ENCODE assay signal across 12 cellular contexts in genomic region chr1:226111865-226112395, GRCh38. TPM values are rescaled to one million over a fixed set of nuclear protein-coding genes. Genes with fewer than 3 reads are reported as not detected.
DNase-seq lines count a peak whose midpoint lies in the region; ATAC-seq and TF ChIP-seq lines count a peak whose summit lies in the region.
"Had no signal": no experiment of that assay in that cellular context is flagged by ENCODE, and none has a peak within 500 bp of the region (broad histone marks: within the 10 kb centered on the region; RNA-seq: fewer than 3 reads in every experiment).

No MANE protein-coding gene starts in this region.

- H3K4me1 ChIP-seq in BLaER1 (peaks cover 59% of the 10 kb centered on the region), HAP-1 (peaks cover 27% of the 10 kb centered on the region), body of pancreas (peaks cover 22% of the 10 kb centered on the region)

- H3K27ac Mint-ChIP-seq in natural killer cell treated with Interleukin-12 subunit alpha and Interleukin-12 subunit beta and Interleukin-15 and Interleukin-18, amount 100 ng/mL, for 72 hours: peak overlapping the region; percentile 70 to 90
- H3K27ac Mint-ChIP-seq in chondrocyte (ENCODE audit: unreplicated experiment): no peak overlapping the region

- H3K4me3 ChIP-seq in BLaER1: peak overlapping the region; percentile 78
- H3K4me3 ChIP-seq in HAP-1: no peak overlapping the region
- H3K4me3 ChIP-seq in body of pancreas: no peak overlapping the region

- TF ChIP-seq CTCF in body of pancreas (IDR thresholded peaks at IDR 0.05) (no peak), chondrocyte (IDR thresholded peaks at IDR 0.05) (no peak)

- H4K20me1 ChIP-seq in BLaER1: no peaks in the 10 kb centered on the region

- H3K4me3 Mint-ChIP-seq in natural killer cell treated with Interleukin-12 subunit alpha and Interleukin-12 subunit beta and Interleukin-15 and Interleukin-18, amount 100 ng/mL, for 72 hours: peak overlapping the region; percentile 98
- H3K4me3 Mint-ChIP-seq in chondrocyte (ENCODE audit: unreplicated experiment): no peak overlapping the region

- peaks cover 32 to 36% of the 10 kb centered on the region in 2 donors for H3K4me1 Mint-ChIP-seq in natural killer cell treated with Interleukin-12 subunit alpha and Interleukin-12 subunit beta and Interleukin-15 and Interleukin-18, amount 100 ng/mL, for 72 hours (ENCODE audit: low read depth in 2 of 2)
- peaks cover 18% of the 10 kb centered on the region for H3K4me1 Mint-ChIP-seq in chondrocyte (ENCODE audit: low read depth)

- H3K27me3 ChIP-seq in BLaER1 (no peaks in the 10 kb centered on the region), HAP-1 (ENCODE audit: low read depth) (no peaks in the 10 kb centered on the region), body of pancreas (no peaks in the 10 kb centered on the region)
- H3K27me3 ChIP-seq: breast epithelium had no signal

- no peak for TF ChIP-seq POLR2A in body of pancreas (IDR thresholded peaks at IDR 0.05)

- peak overlapping the region; percentile 91 for H3K4me2 ChIP-seq in BLaER1

- H3K9me3 ChIP-seq in BLaER1 (no peaks in the 10 kb centered on the region), HAP-1 (0 out of 2 replicates have a peak, but pooled peaks cover 2% of the 10 kb centered on the region), body of pancreas (no peaks in the 10 kb centered on the region)
- H3K9me3 ChIP-seq: breast epithelium had no signal

- no peaks in the 10 kb centered on the region for H3K36me3 ChIP-seq in BLaER1
- H3K36me3 ChIP-seq in HAP-1 (replicated peaks): no peaks in the 10 kb centered on the region
- no peaks in the 10 kb centered on the region for H3K36me3 ChIP-seq in body of pancreas (replicated peaks in 1 of 2; ENCODE audit: insufficient read depth in 1 of 2, low read depth in 2 of 2)
- H3K36me3 ChIP-seq: breast epithelium had no signal

- 82% methylated on average over 5 to 8 of the region's 8 CpGs for WGBS in body of pancreas, 2 donors

- H3K9ac ChIP-seq in BLaER1: peak overlapping the region; percentile 91; the same call in 1 of the 2 replicates

- DNase-seq in HAP-1 (ENCODE audit: low spot score in 2 of 2): peak; percentile 88 to 97
- no peak for DNase-seq in body of pancreas
- no peak for DNase-seq in natural killer cell treated with Interleukin-12 subunit alpha and Interleukin-12 subunit beta and Interleukin-15 and Interleukin-18, amount 100 ng/mL, for 72 hours (ENCODE audit: low spot score)
- no peak for DNase-seq in chondrocyte (ENCODE audit: low spot score)
- DNase-seq in NCI-H1436 treated with DMSO at 0.1 percent for 48 hours (lab: John Stamatoyannopoulos, UW): no peak
- no peak for DNase-seq in H4 (ENCODE audit: low spot score)
- DNase-seq in GDM1 (lab: John Stamatoyannopoulos, UW): no peak
- DNase-seq: CD8-positive, alpha-beta T cell; NCI-H1694; stimulated activated CD4-positive, alpha-beta T cell treated with anti-CD3 and anti-CD28 coated beads, Interleukin-2, amount 100 ng/mL, for 48 hours had no signal

- no peaks in the 10 kb centered on the region for H3K27me3 Mint-ChIP-seq in natural killer cell treated with Interleukin-12 subunit alpha and Interleukin-12 subunit beta and Interleukin-15 and Interleukin-18, amount 100 ng/mL, for 72 hours
- H3K27me3 Mint-ChIP-seq in chondrocyte (ENCODE audit: low read depth): no peaks in the 10 kb centered on the region

- H3K9me3 Mint-ChIP-seq in natural killer cell treated with Interleukin-12 subunit alpha and Interleukin-12 subunit beta and Interleukin-15 and Interleukin-18, amount 100 ng/mL, for 72 hours: no peaks in the 10 kb centered on the region
- no peaks in the 10 kb centered on the region for H3K9me3 Mint-ChIP-seq in chondrocyte (ENCODE audit: low read depth)
- H3K9me3 Mint-ChIP-seq: CD8-positive, alpha-beta T cell had no signal

- intact Hi-C loops in body of pancreas (cut with DNase I): no loop called here

- peak overlapping the region; percentile 97 for H3K27ac ChIP-seq in BLaER1
- H3K27ac ChIP-seq in body of pancreas: peak overlapping the region; percentile 87 to 100 (median 100)

- in situ Hi-C loops in HAP-1 (cut with MboI; ENCODE audit: low sequenced_read_pairs): no loop called here

- no peaks in the 10 kb centered on the region for H3K36me3 Mint-ChIP-seq in natural killer cell treated with Interleukin-12 subunit alpha and Interleukin-12 subunit beta and Interleukin-15 and Interleukin-18, amount 100 ng/mL, for 72 hours
- no peaks in the 10 kb centered on the region for H3K36me3 Mint-ChIP-seq in chondrocyte (ENCODE audit: low read depth)
- H3K36me3 Mint-ChIP-seq: CD8-positive, alpha-beta T cell had no signal

- no peak for ATAC-seq in body of pancreas
- ATAC-seq in natural killer cell treated with Interleukin-12 subunit alpha and Interleukin-12 subunit beta and Interleukin-15 and Interleukin-18, amount 100 ng/mL, for 72 hours: no peak
- ATAC-seq: CD8-positive, alpha-beta T cell had no signal

RNA-seq across cellular contexts. Expression of gene H3-3A, which starts 49.4 kb away (rescaled TPM):
- total RNA-seq in body of pancreas (100 to 1,000 TPM; 163 to 211 TPM), chondrocyte (307 to 328 TPM (median 315 TPM) in 3 replicates)
- total RNA-seq in natural killer cell treated with Interleukin-12 subunit alpha and Interleukin-12 subunit beta and Interleukin-15 and Interleukin-18, amount 100 ng/mL, for 72 hours: 100 to 1,000 TPM; 174 to 259 TPM
- total RNA-seq in H4 (2014; rRNA removed; shearing (Covaris generic)): 313 and 407 TPM in 2 replicates

Comparison
In these comparisons a context has a peak if more than half of its experiments do, and no peak if none do; other contexts are left out.
1. DNase-seq: peak in HAP-1 (2 of 2); none in body of pancreas (0 of 4), natural killer cell treated with Interleukin-12 subunit alpha and Interleukin-12 subunit beta and Interleukin-15 and Interleukin-18, amount 100 ng/mL, for 72 hours (single experiment), chondrocyte (single experiment), NCI-H1436 treated with DMSO at 0.1 percent for 48 hours (single experiment), H4 (single experiment) and GDM1 (single experiment).